ENCODE assay signal across 10 cellular contexts in the genomic region with DNA sequence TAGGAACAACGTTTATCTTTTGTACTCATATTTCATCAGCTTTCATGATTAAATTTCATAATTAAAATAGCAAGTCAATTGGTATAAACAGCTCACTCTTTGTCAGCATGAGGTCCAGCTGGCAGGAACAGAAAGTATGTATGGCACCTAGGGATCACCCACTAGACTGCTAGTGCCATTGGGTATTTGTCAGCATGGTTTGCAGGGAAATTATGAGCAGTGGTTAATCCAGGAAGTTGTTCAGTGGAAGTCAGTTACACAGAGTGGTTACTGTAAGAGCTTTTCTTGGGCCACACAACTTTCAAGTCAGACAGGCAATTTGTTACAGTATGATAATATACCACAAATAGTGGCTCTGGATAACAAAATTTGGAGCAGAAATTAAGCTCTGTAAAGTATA.
A peak's percentile ranks its signal among the peaks of the same experiment; 100 is the strongest.
DNase-seq lines count a peak whose midpoint lies in the region; ATAC-seq lines count a peak whose summit lies in the region.
"Had no signal": no experiment of that assay in that cellular context is flagged by ENCODE, and none has a peak within 500 bp of the region (broad histone marks: within the 10 kb centered on the region; RNA-seq: fewer than 3 reads in every experiment).

No MANE protein-coding gene starts in this region.

- H3K27me3 ChIP-seq in CD4-positive, CD25-positive, alpha-beta regulatory T cell (ENCODE audit: control insufficient read depth, insufficient read depth, low read length), result no peaks in the 10 kb centered on the region

- H3K36me3 ChIP-seq in CD4-positive, CD25-positive, alpha-beta regulatory T cell (ENCODE audit: control insufficient read depth, insufficient read depth, low read length), result peaks cover 6% of the 10 kb centered on the region
- H3K36me3 ChIP-seq: thoracic aorta had no signal

- no peak overlapping the region for H3K27ac ChIP-seq in CD4-positive, CD25-positive, alpha-beta regulatory T cell (ENCODE audit: insufficient read depth, low read length, poor library complexity, severe bottlenecking)
- H3K27ac ChIP-seq: VCaP had no signal

- H3K9me3 Mint-ChIP-seq in CD4-positive, CD25-positive, alpha-beta regulatory T cell, result no peaks in the 10 kb centered on the region
- no peaks in the 10 kb centered on the region for H3K9me3 Mint-ChIP-seq in T-helper 2 cell treated with Interferon-gamma antibody and Interleukin-4, amounts not matched to agents 5 μg/mL and 100 μg/mL, for 36 hours
- no peaks in the 10 kb centered on the region for H3K9me3 Mint-ChIP-seq in immature natural killer cell

- no peaks in the 10 kb centered on the region for H3K9me3 ChIP-seq in CD4-positive, CD25-positive, alpha-beta regulatory T cell (ENCODE audit: control insufficient read depth in 2 of 2, low read length in 2 of 2)
- H3K9me3 ChIP-seq: thoracic aorta had no signal

- H3K27me3 Mint-ChIP-seq in CD4-positive, CD25-positive, alpha-beta regulatory T cell, result no peaks in the 10 kb centered on the region
- H3K27me3 Mint-ChIP-seq in T-helper 2 cell treated with Interferon-gamma antibody and Interleukin-4, amounts not matched to agents 5 μg/mL and 100 μg/mL, for 36 hours (ENCODE audit: low read depth), result no peaks in the 10 kb centered on the region
- H3K27me3 Mint-ChIP-seq in immature natural killer cell (ENCODE audit: low read depth in 3 of 3), result peaks cover 0 to 2% (median 0%) of the 10 kb centered on the region in 3 donors

- peak in 1 of 3 donors; percentile 50 for DNase-seq in CD4-positive, CD25-positive, alpha-beta regulatory T cell
- DNase-seq in HK-2 (ENCODE audit: unreplicated experiment) (peak; percentile 7), immature natural killer cell (peak in 1 of 3 donors; percentile 1), islet precursor cell (no peak), NCI-H146 treated with DMSO at 0.1 percent for 48 hours (lab: John Stamatoyannopoulos, UW; ENCODE audit: unreplicated experiment) (no peak), COLO668 (lab: John Stamatoyannopoulos, UW; ENCODE audit: unreplicated experiment) (no peak), iPS-NIHi7 (ENCODE audit: extremely low spot score) (no peak)
- DNase-seq in T-helper 2 cell treated with Interferon-gamma antibody and Interleukin-4, amounts not matched to agents 5 μg/mL and 100 μg/mL, for 36 hours (ENCODE audit: low spot score), result peak; percentile 36

- H3K4me3 Mint-ChIP-seq in CD4-positive, CD25-positive, alpha-beta regulatory T cell, result peak overlapping the region in 1 of 4 donors; percentile 10
- H3K4me3 Mint-ChIP-seq in T-helper 2 cell treated with Interferon-gamma antibody and Interleukin-4, amounts not matched to agents 5 μg/mL and 100 μg/mL, for 36 hours, result peak overlapping the region; percentile 39
- H3K4me3 Mint-ChIP-seq in immature natural killer cell, result no peak overlapping the region

- H3K27ac Mint-ChIP-seq in CD4-positive, CD25-positive, alpha-beta regulatory T cell, result peak overlapping the region in 1 of 3 donors; percentile 2
- H3K27ac Mint-ChIP-seq in T-helper 2 cell treated with Interferon-gamma antibody and Interleukin-4, amounts not matched to agents 5 μg/mL and 100 μg/mL, for 36 hours, result peak overlapping the region; percentile 60
- peak overlapping the region; percentile 6 to 85 (median 42) for H3K27ac Mint-ChIP-seq in immature natural killer cell

- peak; percentile 50 to 53 for ATAC-seq in CD4-positive, CD25-positive, alpha-beta regulatory T cell (ENCODE audit: low read depth in 2 of 2)

- peaks cover 16% of the 10 kb centered on the region for H3K4me1 ChIP-seq in CD4-positive, CD25-positive, alpha-beta regulatory T cell (ENCODE audit: control insufficient read depth, insufficient read depth, low read length, poor library complexity, severe bottlenecking)

- peaks cover 9% of the 10 kb centered on the region for H3K36me3 Mint-ChIP-seq in CD4-positive, CD25-positive, alpha-beta regulatory T cell
- peaks cover 32% of the 10 kb centered on the region for H3K36me3 Mint-ChIP-seq in T-helper 2 cell treated with Interferon-gamma antibody and Interleukin-4, amounts not matched to agents 5 μg/mL and 100 μg/mL, for 36 hours (ENCODE audit: low read depth)
- H3K36me3 Mint-ChIP-seq in immature natural killer cell, result peaks cover 0 to 9% (median 7%) of the 10 kb centered on the region in 3 donors

- peaks cover 14 to 40% (median 34%) of the 10 kb centered on the region in 4 donors for H3K4me1 Mint-ChIP-seq in CD4-positive, CD25-positive, alpha-beta regulatory T cell
- H3K4me1 Mint-ChIP-seq in T-helper 2 cell treated with Interferon-gamma antibody and Interleukin-4, amounts not matched to agents 5 μg/mL and 100 μg/mL, for 36 hours (ENCODE audit: low read depth), result peaks cover 66% of the 10 kb centered on the region
- peaks cover 12 to 32% of the 10 kb centered on the region in 2 donors for H3K4me1 Mint-ChIP-seq in immature natural killer cell

- no peak overlapping the region for H3K4me3 ChIP-seq in CD4-positive, CD25-positive, alpha-beta regulatory T cell (ENCODE audit: low read depth, low read length)
- H3K4me3 ChIP-seq: thoracic aorta had no signal

Comparison
In these comparisons a context has a peak if more than half of its experiments do, and no peak if none do; other contexts are left out.
1. DNase-seq: peak in HK-2 (single experiment) and T-helper 2 cell treated with Interferon-gamma antibody and Interleukin-4, amounts not matched to agents 5 μg/mL and 100 μg/mL, for 36 hours (single experiment); none in islet precursor cell (single experiment), NCI-H146 treated with DMSO at 0.1 percent for 48 hours (single experiment), COLO668 (single experiment) and iPS-NIHi7 (single experiment).